Comparison of ENCODE assay signal across 8 cellular contexts in the genomic region with DNA sequence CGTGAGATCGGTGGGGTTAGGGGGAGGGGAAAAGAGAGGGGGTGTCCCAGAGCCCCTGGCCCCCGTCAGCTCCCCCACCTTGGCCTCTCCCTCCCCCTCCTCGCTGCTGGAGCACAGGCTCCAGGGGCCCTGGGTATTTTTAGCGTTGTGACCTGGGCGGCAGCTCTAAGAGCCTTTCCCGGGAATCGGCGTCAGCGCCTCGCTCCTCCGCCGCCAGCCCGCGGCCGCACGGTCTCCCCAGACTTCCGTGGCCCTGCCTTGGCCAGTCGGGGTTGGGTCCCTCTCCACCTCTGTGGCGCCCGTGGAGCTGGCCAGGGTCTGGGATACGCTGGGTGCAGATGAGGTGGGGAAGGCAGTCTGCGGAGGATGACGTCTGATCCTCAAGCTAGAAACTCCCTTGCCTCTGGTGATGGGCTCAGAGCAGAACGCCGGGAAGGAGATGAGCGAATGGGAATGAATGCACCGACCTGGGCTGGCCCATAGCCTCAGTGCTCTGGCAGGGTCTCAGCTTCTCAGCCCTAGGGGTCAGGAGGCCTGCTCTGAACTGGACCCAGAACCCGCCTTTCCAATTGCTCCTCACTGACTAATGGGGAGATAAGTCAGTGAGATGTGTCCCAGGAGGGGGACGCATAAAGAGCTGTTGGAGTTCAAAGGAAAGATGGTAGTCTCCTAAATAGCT. TPM values are rescaled to one million over a fixed set of nuclear protein-coding genes. Genes with fewer than 3 reads are reported as not detected.
DNase-seq lines count a peak whose midpoint lies in the region; ATAC-seq and TF ChIP-seq lines count a peak whose summit lies in the region.

No MANE protein-coding gene starts in this region.

- peaks cover 9% of the 10 kb centered on the region for H3K4me1 Mint-ChIP-seq in activated CD8-positive, alpha-beta memory T cell treated with anti-CD3 and anti-CD28 coated beads, Interleukin-2, amount 10 ng/mL, durations not matched to agents 7 days and 5 days
- H3K4me1 Mint-ChIP-seq in activated T-cell treated with anti-CD3 and anti-CD28 coated beads, Interleukin-2, amount 50 U/mL, for 4 hours (ENCODE audit: low read depth), result peaks cover 20% of the 10 kb centered on the region
- H3K4me1 Mint-ChIP-seq in natural killer cell, result peaks cover 7 to 32% of the 10 kb centered on the region in 2 donors

- no peak for ATAC-seq in activated CD8-positive, alpha-beta memory T cell treated with anti-CD3 and anti-CD28 coated beads, Interleukin-2, amount 10 ng/mL, durations not matched to agents 7 days and 5 days
- ATAC-seq in activated T-cell treated with anti-CD3 and anti-CD28 coated beads, Interleukin-2, amount 50 U/mL, for 4 hours, result peak; percentile 9 to 12
- ATAC-seq in natural killer cell (no peak), HG03442 (IDR thresholded peaks at IDR 0.05; ENCODE audit: unreplicated experiment) (no peak), GM19455 (IDR thresholded peaks at IDR 0.05; ENCODE audit: unreplicated experiment) (no peak), GM21528 (IDR thresholded peaks at IDR 0.05; ENCODE audit: low FRiP score, unreplicated experiment) (no peak)

- peak overlapping the region; percentile 60 for H3K4me3 Mint-ChIP-seq in activated CD8-positive, alpha-beta memory T cell treated with anti-CD3 and anti-CD28 coated beads, Interleukin-2, amount 10 ng/mL, durations not matched to agents 7 days and 5 days
- H3K4me3 Mint-ChIP-seq in activated T-cell treated with anti-CD3 and anti-CD28 coated beads, Interleukin-2, amount 50 U/mL, for 4 hours, result peak overlapping the region; percentile 79
- peak overlapping the region; percentile 84 for H3K4me3 Mint-ChIP-seq in natural killer cell

- intact Hi-C loops in natural killer cell (cut with micrococcal nuclease), result no loop called here

- no peaks in the 10 kb centered on the region for H3K9me3 Mint-ChIP-seq in activated CD8-positive, alpha-beta memory T cell treated with anti-CD3 and anti-CD28 coated beads, Interleukin-2, amount 10 ng/mL, durations not matched to agents 7 days and 5 days (ENCODE audit: low read depth)
- no peaks in the 10 kb centered on the region for H3K9me3 Mint-ChIP-seq in activated T-cell treated with anti-CD3 and anti-CD28 coated beads, Interleukin-2, amount 50 U/mL, for 4 hours
- no peaks in the 10 kb centered on the region for H3K9me3 Mint-ChIP-seq in natural killer cell

- DNase-seq in activated CD8-positive, alpha-beta memory T cell treated with anti-CD3 and anti-CD28 coated beads, Interleukin-2, amount 10 ng/mL, durations not matched to agents 7 days and 5 days, result no peak
- DNase-seq in activated CD8-positive, alpha-beta memory T cell treated with anti-CD3 and anti-CD28 coated beads, Interleukin-2, amount 50 U/mL, for 48 hours, result no peak
- DNase-seq in activated T-cell treated with anti-CD3 and anti-CD28 coated beads, Interleukin-2, amount 50 U/mL, for 4 hours, result no peak
- DNase-seq in foreskin fibroblast (peak in 1 of 2 donors; percentile 39), natural killer cell (no peak)

- H3K36me3 Mint-ChIP-seq in activated CD8-positive, alpha-beta memory T cell treated with anti-CD3 and anti-CD28 coated beads, Interleukin-2, amount 10 ng/mL, durations not matched to agents 7 days and 5 days, result peaks cover 4% of the 10 kb centered on the region
- H3K36me3 Mint-ChIP-seq in activated T-cell treated with anti-CD3 and anti-CD28 coated beads, Interleukin-2, amount 50 U/mL, for 4 hours (ENCODE audit: insufficient read depth), result peaks cover 14% of the 10 kb centered on the region
- H3K36me3 Mint-ChIP-seq in natural killer cell, result no peaks in the 10 kb centered on the region

- CTCF ChIA-PET in activated CD8-positive, alpha-beta memory T cell treated with anti-CD3 and anti-CD28 coated beads, Interleukin-2, amount 10 ng/mL, durations not matched to agents 7 days and 5 days (lab: Charles Lee), result interaction anchor here (0.6 to 8.6 kb wide), 7 partner anchors 12 to 96 kb away, joined by 3 to 56 read pairs (median 3); no protein-coding TSS in a partner anchor

- no peak overlapping the region for H3K27ac Mint-ChIP-seq in activated CD8-positive, alpha-beta memory T cell treated with anti-CD3 and anti-CD28 coated beads, Interleukin-2, amount 10 ng/mL, durations not matched to agents 7 days and 5 days
- H3K27ac Mint-ChIP-seq in natural killer cell, result peak overlapping the region; percentile 63 to 86

- peaks cover 23% of the 10 kb centered on the region for H3K27me3 Mint-ChIP-seq in activated CD8-positive, alpha-beta memory T cell treated with anti-CD3 and anti-CD28 coated beads, Interleukin-2, amount 10 ng/mL, durations not matched to agents 7 days and 5 days
- H3K27me3 Mint-ChIP-seq in activated T-cell treated with anti-CD3 and anti-CD28 coated beads, Interleukin-2, amount 50 U/mL, for 4 hours (ENCODE audit: low read depth), result no peaks in the 10 kb centered on the region
- H3K27me3 Mint-ChIP-seq in natural killer cell (ENCODE audit: low read depth in 2 of 2), result peaks cover 0 to 3% of the 10 kb centered on the region in 2 donors

- TF ChIP-seq CTCF in foreskin fibroblast (IDR thresholded peaks at IDR 0.05; ENCODE audit: low read depth, low read length), result no peak
- TF ChIP-seq CTCF in natural killer cell (IDR thresholded peaks at IDR 0.05), result no peak

- H3K4me3 ChIP-seq in foreskin fibroblast (ENCODE audit: low read depth in 1 of 2, low read length in 2 of 2), result peak overlapping the region; percentile 50 to 66

RNA-seq across cellular contexts. Expression of a gene that starts 0.9 kb away (rescaled TPM):
- total RNA-seq in activated CD8-positive, alpha-beta memory T cell treated with anti-CD3 and anti-CD28 coated beads, Interleukin-2, amount 10 ng/mL, durations not matched to agents 7 days and 5 days, result 1 to 10 TPM; 6.6 to 9.7 TPM
- total RNA-seq in activated T-cell treated with anti-CD3 and anti-CD28 coated beads, Interleukin-2, amount 50 U/mL, for 4 hours, result 10 to 100 TPM in 2 of 3 donors, 1 to 10 TPM in 1; 9.7 to 13.3 (median 12.5) TPM
- 10 to 100 TPM; 13.0 to 14.7 (median 13.3) TPM for total RNA-seq in natural killer cell

RNA-seq across cellular contexts. Expression of a gene that starts 8.7 kb away (rescaled TPM):
- total RNA-seq in activated CD8-positive, alpha-beta memory T cell treated with anti-CD3 and anti-CD28 coated beads, Interleukin-2, amount 10 ng/mL, durations not matched to agents 7 days and 5 days, result 10 to 100 TPM; 68.0 to 79.2 TPM
- 10 to 100 TPM; 88.0 to 94.8 (median 90.9) TPM for total RNA-seq in activated T-cell treated with anti-CD3 and anti-CD28 coated beads, Interleukin-2, amount 50 U/mL, for 4 hours
- total RNA-seq in natural killer cell, result 100 to 1,000 TPM; 173 to 190 (median 187) TPM

RNA-seq across cellular contexts. Expression of a gene that starts 29.1 kb away (rescaled TPM):
- under 1 TPM in 1 of 2 experiments, not detected in 1; 0.15 TPM for total RNA-seq in activated CD8-positive, alpha-beta memory T cell treated with anti-CD3 and anti-CD28 coated beads, Interleukin-2, amount 10 ng/mL, durations not matched to agents 7 days and 5 days
- not detected for total RNA-seq in activated T-cell treated with anti-CD3 and anti-CD28 coated beads, Interleukin-2, amount 50 U/mL, for 4 hours
- under 1 TPM in 1 of 3 donors, not detected in 2; 0.14 TPM for total RNA-seq in natural killer cell

RNA-seq across cellular contexts. Expression of a gene that starts 44.2 kb away (rescaled TPM):
- total RNA-seq in activated CD8-positive, alpha-beta memory T cell treated with anti-CD3 and anti-CD28 coated beads, Interleukin-2, amount 10 ng/mL, durations not matched to agents 7 days and 5 days, result 10 to 100 TPM; 19.6 to 24.9 TPM
- 10 to 100 TPM; 36.4 to 37.4 (median 36.6) TPM for total RNA-seq in activated T-cell treated with anti-CD3 and anti-CD28 coated beads, Interleukin-2, amount 50 U/mL, for 4 hours
- 10 to 100 TPM; 73.8 to 77.4 (median 74.0) TPM for total RNA-seq in natural killer cell

RNA-seq across cellular contexts. Expression of a gene that starts 59.0 kb away (rescaled TPM):
- 10 to 100 TPM; 15.0 to 50.7 TPM for total RNA-seq in activated CD8-positive, alpha-beta memory T cell treated with anti-CD3 and anti-CD28 coated beads, Interleukin-2, amount 10 ng/mL, durations not matched to agents 7 days and 5 days
- total RNA-seq in activated T-cell treated with anti-CD3 and anti-CD28 coated beads, Interleukin-2, amount 50 U/mL, for 4 hours, result 100 to 1,000 TPM in 2 of 3 donors, 10 to 100 TPM in 1; 94.0 to 138 (median 102) TPM
- 1 to 10 TPM in 2 of 3 donors, under 1 TPM in 1; 0.45 to 1.8 (median 1.5) TPM for total RNA-seq in natural killer cell

Comparison
In these comparisons a context has a peak if more than half of its experiments do, and no peak if none do; other contexts are left out.
1. ATAC-seq: peak in activated T-cell treated with anti-CD3 and anti-CD28 coated beads, Interleukin-2, amount 50 U/mL, for 4 hours (2 of 2); none in activated CD8-positive, alpha-beta memory T cell treated with anti-CD3 and anti-CD28 coated beads, Interleukin-2, amount 10 ng/mL, durations not matched to agents 7 days and 5 days (single experiment), natural killer cell (0 of 3), HG03442 (single experiment), GM19455 (single experiment) and GM21528 (single experiment).
2. Peak in every context shown above with its lines, with median percentiles within 50 percentile points of each other: H3K4me3 Mint-ChIP-seq.